ENCODE assay signal across 14 cellular contexts in genomic region chr6:112563368-112563767, GRCh38.
DNase-seq lines count a peak whose midpoint lies in the region; ATAC-seq, FAIRE-seq and TF ChIP-seq lines count a peak whose summit lies in the region.
"Had no signal": no experiment of that assay in that cellular context is flagged by ENCODE, and none has a peak within 500 bp of the region (broad histone marks: within the 10 kb centered on the region; RNA-seq: fewer than 3 reads in every experiment).

No MANE protein-coding gene starts in this region.

- H3K27ac Mint-ChIP-seq in osteocyte (ENCODE audit: unreplicated experiment), result peak overlapping the region; percentile 32
- no peak overlapping the region for H3K27ac Mint-ChIP-seq in stimulated activated effector memory CD8-positive, alpha-beta T cell treated with anti-CD3 and anti-CD28 coated beads, Interleukin-12 subunit alpha, Interleukin-12 subunit beta, amount 100 ng/mL, for 72 hours
- H3K27ac Mint-ChIP-seq: activated B cell treated with CpG ODN at 0.5 μM for 24 hours; activated T-helper 17 cell treated with anti-CD3 and anti-CD28 coated beads, Interleukin-2, amount 50 U/mL, for 72 hours had no signal

- no peak overlapping the region for H3K27ac ChIP-seq in RWPE1
- H3K27ac ChIP-seq: psoas muscle, upper lobe of left lung had no signal

- FAIRE-seq in GM19239 (lab: Jason Lieb, UNC), result no peak

- peaks cover 17% of the 10 kb centered on the region for H3K4me1 Mint-ChIP-seq in osteocyte (ENCODE audit: unreplicated experiment)
- no peaks in the 10 kb centered on the region for H3K4me1 Mint-ChIP-seq in stimulated activated effector memory CD8-positive, alpha-beta T cell treated with anti-CD3 and anti-CD28 coated beads, Interleukin-12 subunit alpha, Interleukin-12 subunit beta, amount 100 ng/mL, for 72 hours
- H3K4me1 Mint-ChIP-seq: activated B cell treated with CpG ODN at 0.5 μM for 24 hours; activated T-helper 17 cell treated with anti-CD3 and anti-CD28 coated beads, Interleukin-2, amount 50 U/mL, for 72 hours had no signal

- ATAC-seq in stimulated activated effector memory CD8-positive, alpha-beta T cell treated with anti-CD3 and anti-CD28 coated beads, Interleukin-12 subunit alpha, Interleukin-12 subunit beta, amount 100 ng/mL, for 72 hours, result no peak
- ATAC-seq: activated T-helper 17 cell treated with anti-CD3 and anti-CD28 coated beads, Interleukin-2, amount 50 U/mL, for 72 hours; Panc1; psoas muscle had no signal

- no peaks in the 10 kb centered on the region for H3K36me3 Mint-ChIP-seq in osteocyte (ENCODE audit: unreplicated experiment)
- H3K36me3 Mint-ChIP-seq in stimulated activated effector memory CD8-positive, alpha-beta T cell treated with anti-CD3 and anti-CD28 coated beads, Interleukin-12 subunit alpha, Interleukin-12 subunit beta, amount 100 ng/mL, for 72 hours, result no peaks in the 10 kb centered on the region

- TF ChIP-seq CTCF in RWPE1 (conservative IDR thresholded peaks at IDR 0.05; ENCODE audit: low read depth) (no peak), osteocyte (IDR thresholded peaks at IDR 0.05) (no peak)

- CTCF ChIA-PET in RWPE1 (lab: Yijun Ruan, JAX), result interaction anchor here (1.0 kb wide), 1 partner anchor 9 kb away, joined by 3 read pairs; no protein-coding TSS in a partner anchor

- DNase-seq in H4 (ENCODE audit: low spot score) (peak; percentile 43), RWPE1 (ENCODE audit: low spot score) (peak; percentile 14), globus pallidus (ENCODE audit: low spot score) (peak; percentile 9), osteocyte (ENCODE audit: extremely low spot score, unreplicated experiment) (no peak), OCI-M2 (lab: John Stamatoyannopoulos, UW; ENCODE audit: unreplicated experiment) (no peak), GM19239 (ENCODE audit: insufficient read length, low spot score) (no peak)
- DNase-seq in stimulated activated effector memory CD8-positive, alpha-beta T cell treated with anti-CD3 and anti-CD28 coated beads, Interleukin-12 subunit alpha, Interleukin-12 subunit beta, amount 100 ng/mL, for 72 hours (ENCODE audit: low spot score in 2 of 2), result no peak
- DNase-seq in stimulated activated CD4-positive, alpha-beta T cell treated with anti-CD3 and anti-CD28 coated beads, Interleukin-15, amount 100 ng/mL, for 24 hours, result no peak
- DNase-seq: activated B cell treated with CpG ODN at 0.5 μM for 24 hours, DMS53, psoas muscle, upper lobe of left lung had no signal

- no peak overlapping the region for H3K4me3 Mint-ChIP-seq in osteocyte (ENCODE audit: unreplicated experiment)
- no peak overlapping the region for H3K4me3 Mint-ChIP-seq in stimulated activated effector memory CD8-positive, alpha-beta T cell treated with anti-CD3 and anti-CD28 coated beads, Interleukin-12 subunit alpha, Interleukin-12 subunit beta, amount 100 ng/mL, for 72 hours
- H3K4me3 Mint-ChIP-seq: activated B cell treated with CpG ODN at 0.5 μM for 24 hours; activated T-helper 17 cell treated with anti-CD3 and anti-CD28 coated beads, Interleukin-2, amount 50 U/mL, for 72 hours had no signal

- peaks cover 9% of the 10 kb centered on the region for H3K9me3 Mint-ChIP-seq in osteocyte (ENCODE audit: unreplicated experiment)
- H3K9me3 Mint-ChIP-seq in stimulated activated effector memory CD8-positive, alpha-beta T cell treated with anti-CD3 and anti-CD28 coated beads, Interleukin-12 subunit alpha, Interleukin-12 subunit beta, amount 100 ng/mL, for 72 hours, result peaks cover 11% of the 10 kb centered on the region
- H3K9me3 Mint-ChIP-seq: activated B cell treated with CpG ODN at 0.5 μM for 24 hours had no signal

- POLR2A ChIA-PET in RWPE1 (lab: Yijun Ruan, JAX; ENCODE audit: low non-redundant PET), result no interaction called here

- no peaks in the 10 kb centered on the region for H3K27me3 Mint-ChIP-seq in osteocyte (ENCODE audit: unreplicated experiment)
- H3K27me3 Mint-ChIP-seq: activated B cell treated with CpG ODN at 0.5 μM for 24 hours; activated T-helper 17 cell treated with anti-CD3 and anti-CD28 coated beads, Interleukin-2, amount 50 U/mL, for 72 hours had no signal

Comparison
In these comparisons a context has a peak if more than half of its experiments do, and no peak if none do; other contexts are left out.
1. DNase-seq: peak in H4 (single experiment), RWPE1 (single experiment) and globus pallidus (single experiment); none in osteocyte (single experiment), stimulated activated effector memory CD8-positive, alpha-beta T cell treated with anti-CD3 and anti-CD28 coated beads, Interleukin-12 subunit alpha, Interleukin-12 subunit beta, amount 100 ng/mL, for 72 hours (0 of 2), OCI-M2 (single experiment), stimulated activated CD4-positive, alpha-beta T cell treated with anti-CD3 and anti-CD28 coated beads, Interleukin-15, amount 100 ng/mL, for 24 hours (single experiment) and GM19239 (single experiment).